In genomic region chr6:132969188-132969587, GRCh38 we compare ENCODE assay signal across 20 cellular contexts.
DNase-seq lines count a peak whose midpoint lies in the region; ATAC-seq, FAIRE-seq and TF ChIP-seq lines count a peak whose summit lies in the region.
"Had no signal": no experiment of that assay in that cellular context is flagged by ENCODE, and none has a peak within 500 bp of the region (broad histone marks: within the 10 kb centered on the region; RNA-seq: fewer than 3 reads in every experiment).

No MANE protein-coding gene starts in this region.

- no peak overlapping the region for H3K23ac ChIP-seq in trophoblast cell (ENCODE audit: low read length)

- H4K91ac ChIP-seq in trophoblast cell (ENCODE audit: low read depth, low read length): no peak overlapping the region

- H3K79me2 ChIP-seq in endothelial cell of umbilical vein (ENCODE audit: control insufficient read depth, insufficient read depth, low read length) (no peaks in the 10 kb centered on the region), neural progenitor cell (ENCODE audit: low read depth) (no peaks in the 10 kb centered on the region), trophoblast cell (ENCODE audit: control insufficient read depth, insufficient read depth, low read length, poor library complexity) (no peaks in the 10 kb centered on the region)

- H3K9me3 ChIP-seq in endothelial cell of umbilical vein (replicated peaks; ENCODE audit: control insufficient read depth, insufficient read depth, low read length) (no peaks in the 10 kb centered on the region), neural progenitor cell (ENCODE audit: low read depth) (no peaks in the 10 kb centered on the region), trophoblast cell (ENCODE audit: insufficient read depth, low read depth, low read length) (no peaks in the 10 kb centered on the region)
- H3K9me3 ChIP-seq: SJSA1 had no signal

- no peak overlapping the region for H2BK120ac ChIP-seq in trophoblast cell (ENCODE audit: insufficient read depth, low read length, poor library complexity)

- H3K36me3 ChIP-seq in endothelial cell of umbilical vein (ENCODE audit: control insufficient read depth in 2 of 2, extremely low read depth in 1 of 2, insufficient read depth in 2 of 2, low read length in 2 of 2) (no peaks in the 10 kb centered on the region), neural progenitor cell (no peaks in the 10 kb centered on the region), trophoblast cell (ENCODE audit: control insufficient read depth in 1 of 2, insufficient read depth in 2 of 2, low read length in 2 of 2) (no peaks in the 10 kb centered on the region)
- H3K36me3 ChIP-seq: SJSA1 had no signal

- no peak for TF ChIP-seq CTCF in endothelial cell of umbilical vein (IDR thresholded peaks at IDR 0.05; ENCODE audit: extremely low read depth in 1 of 2, insufficient read depth in 1 of 2, low read depth in 1 of 2, low read length in 2 of 2)
- no peak for TF ChIP-seq CTCF in neural progenitor cell (IDR thresholded peaks at IDR 0.05)

- peak; percentile 30 for DNase-seq in NCI-H2196 (lab: John Stamatoyannopoulos, UW; ENCODE audit: unreplicated experiment)
- DNase-seq in NCI-H2196 treated with DMSO at 0.1 percent for 48 hours (lab: John Stamatoyannopoulos, UW; ENCODE audit: unreplicated experiment): no peak
- DNase-seq in OCI-M1 (lab: John Stamatoyannopoulos, UW): peak; percentile 80
- DNase-seq in endothelial cell of umbilical vein (ENCODE audit: low read depth, low spot score): peak; percentile 7
- DNase-seq in neural progenitor cell (ENCODE audit: low spot score): no peak
- DNase-seq in NCI-H146 (lab: John Stamatoyannopoulos, UW): no peak
- DNase-seq in trophoblast cell: no peak
- DNase-seq: CD8-positive, alpha-beta T cell; DMS79; NCI-H1092; NCI-H1694; NCI-H226; NCI-H526; NK-92 treated with Interleukin-12 subunit alpha and Interleukin-12 subunit beta, amount 100 ng/mL, for 24 hours had no signal

- CTCF ChIA-PET in endothelial cell of umbilical vein (lab: Charles Lee): no interaction called here

- H4K20me1 ChIP-seq in endothelial cell of umbilical vein (replicated peaks; ENCODE audit: control insufficient read depth, extremely low read depth, insufficient read depth, low read length) (no peaks in the 10 kb centered on the region), neural progenitor cell (ENCODE audit: low read depth) (no peaks in the 10 kb centered on the region)

- no peak overlapping the region for H3K18ac ChIP-seq in trophoblast cell (ENCODE audit: low read length)

- no peak for ATAC-seq in HG03135 (IDR thresholded peaks at IDR 0.05; ENCODE audit: unreplicated experiment)
- ATAC-seq: CD8-positive, alpha-beta T cell; K562 had no signal

- dilution Hi-C loops in endothelial cell of umbilical vein (cut with MboI; ENCODE audit: extremely low pct_ligation_motif_present, low sequenced_read_pairs): no loop called here

- WGBS in trophoblast cell (ENCODE audit: extremely low coverage, insufficient coverage, insufficient read length): no CpG with 5 or more reads among the region's 1 CpG

- H2AFZ ChIP-seq in endothelial cell of umbilical vein (ENCODE audit: low read depth, low read length): no peak overlapping the region
- H2AFZ ChIP-seq in neural progenitor cell (replicated peaks): no peak overlapping the region
- no peak overlapping the region for H2AFZ ChIP-seq in trophoblast cell (ENCODE audit: insufficient read depth, low read length, poor library complexity)

- no peaks in the 10 kb centered on the region for H3K9me1 ChIP-seq in endothelial cell of umbilical vein (replicated peaks; ENCODE audit: control insufficient read depth, extremely low read depth, insufficient read depth, low read length)

- no peak overlapping the region for H3K4me3 Mint-ChIP-seq in neural progenitor cell
- H3K4me3 Mint-ChIP-seq: CD8-positive, alpha-beta T cell had no signal

- H2BK5ac ChIP-seq in trophoblast cell (ENCODE audit: low read depth, low read length, poor library complexity): no peak overlapping the region

- H3K4me3 ChIP-seq in endothelial cell of umbilical vein (replicated peaks in 1 of 3; ENCODE audit: insufficient read depth in 1 of 3, low read depth in 1 of 3, low read length in 3 of 3) (no peak overlapping the region), neural progenitor cell (no peak overlapping the region), trophoblast cell (ENCODE audit: low read depth, low read length) (no peak overlapping the region)
- H3K4me3 ChIP-seq: K562, SJSA1 had no signal

- no peak for TF ChIP-seq POLR2A in endothelial cell of umbilical vein (IDR thresholded peaks at IDR 0.05; ENCODE audit: low read depth, low read length)

- no peak overlapping the region for H2AK5ac ChIP-seq in trophoblast cell (ENCODE audit: low read length)

- H3K9ac ChIP-seq in endothelial cell of umbilical vein (replicated peaks; ENCODE audit: extremely low read depth, insufficient read depth, low read length): no peak overlapping the region
- no peak overlapping the region for H3K9ac ChIP-seq in neural progenitor cell
- H3K9ac ChIP-seq in trophoblast cell (ENCODE audit: low read length): no peak overlapping the region

- H3K27me3 Mint-ChIP-seq in neural progenitor cell (ENCODE audit: insufficient read depth, low read depth): no peaks in the 10 kb centered on the region

- FAIRE-seq in endothelial cell of umbilical vein (lab: Jason Lieb, UNC): peak; percentile 33
- FAIRE-seq: H54, K562 had no signal

- no peak overlapping the region for H3K14ac ChIP-seq in trophoblast cell (ENCODE audit: low read length)

- H3K9me3 Mint-ChIP-seq in neural progenitor cell: no peaks in the 10 kb centered on the region
- H3K9me3 Mint-ChIP-seq: CD8-positive, alpha-beta T cell had no signal

- H3K4ac ChIP-seq in trophoblast cell (ENCODE audit: low read depth, low read length): no peak overlapping the region

- H3K27me3 ChIP-seq in endothelial cell of umbilical vein (ENCODE audit: control insufficient read depth in 2 of 2, insufficient read depth in 2 of 2, low read length in 2 of 2): no peaks in the 10 kb centered on the region
- H3K27me3 ChIP-seq in neural progenitor cell: no peaks in the 10 kb centered on the region
- H3K27me3 ChIP-seq in trophoblast cell (ENCODE audit: insufficient read depth, low read length): no peaks in the 10 kb centered on the region
- H3K27me3 ChIP-seq: SJSA1 had no signal

- H3K4me1 Mint-ChIP-seq in neural progenitor cell: peaks cover 49% of the 10 kb centered on the region

- H3K4me1 ChIP-seq in endothelial cell of umbilical vein (ENCODE audit: control insufficient read depth, extremely low read depth, insufficient read depth, low read length) (peaks cover 6% of the 10 kb centered on the region), neural progenitor cell (peaks cover 34% of the 10 kb centered on the region), trophoblast cell (ENCODE audit: control insufficient read depth in 1 of 2, insufficient read depth in 2 of 2, low read length in 2 of 2) (no peaks in the 10 kb centered on the region)
- H3K4me1 ChIP-seq: SJSA1 had no signal

- H3K36me3 Mint-ChIP-seq in neural progenitor cell: no peaks in the 10 kb centered on the region
- H3K36me3 Mint-ChIP-seq: CD8-positive, alpha-beta T cell had no signal

- peak overlapping the region; percentile 19 for H3K27ac Mint-ChIP-seq in neural progenitor cell
- H3K27ac Mint-ChIP-seq: CD8-positive, alpha-beta T cell had no signal

- POLR2A ChIA-PET in endothelial cell of umbilical vein (lab: Charles Lee): no interaction called here

- H3K27ac ChIP-seq in endothelial cell of umbilical vein (ENCODE audit: insufficient read depth, low read depth, low read length) (no peak overlapping the region), neural progenitor cell (no peak overlapping the region), trophoblast cell (ENCODE audit: low read depth, low read length) (no peak overlapping the region)
- H3K27ac ChIP-seq: 22Rv1, HL-60, SJSA1 had no signal

- H4K12ac ChIP-seq in trophoblast cell (ENCODE audit: low read depth, low read length): no peak overlapping the region

- H3K4me2 ChIP-seq in endothelial cell of umbilical vein (ENCODE audit: insufficient read depth, low read length) (no peak overlapping the region), neural progenitor cell (no peak overlapping the region), trophoblast cell (ENCODE audit: low read length) (no peak overlapping the region)

- no TSS peak for BruUV-seq in endothelial cell of umbilical vein (replicated peaks; lab: Mats Ljungman, UMichigan)

- H2BK12ac ChIP-seq in trophoblast cell (ENCODE audit: low read length): no peak overlapping the region

- no peaks in the 10 kb centered on the region for H3F3A ChIP-seq in neural progenitor cell (ENCODE audit: low read depth)

- no peaks in the 10 kb centered on the region for H3K79me1 ChIP-seq in trophoblast cell (ENCODE audit: low read length)

- intact Hi-C loops in endothelial cell of umbilical vein (cut with micrococcal nuclease): no loop called here

- H4K8ac ChIP-seq in trophoblast cell (ENCODE audit: low read depth, low read length): no peak overlapping the region

TF ChIP-seq in endothelial cell of umbilical vein, 7 proteins besides CTCF, POLR2A, EP300 and RAD21:
- no peak for TF ChIP-seq POLR2AphosphoS5 (IDR thresholded peaks at IDR 0.05; ENCODE audit: insufficient read depth, low read depth, low read length)
- TF ChIP-seq MAX (IDR thresholded peaks at IDR 0.05; ENCODE audit: insufficient read depth, insufficient read length): no peak
- no peak for TF ChIP-seq MYC (IDR thresholded peaks at IDR 0.05; ENCODE audit: low read depth, low read length)
- no peak for TF ChIP-seq FOS (IDR thresholded peaks at IDR 0.05; ENCODE audit: borderline replicate concordance, insufficient read depth, low read length)

Comparison
In these comparisons a context has a peak if more than half of its experiments do, and no peak if none do; other contexts are left out.
1. DNase-seq: peak in NCI-H2196 (single experiment), OCI-M1 (single experiment) and endothelial cell of umbilical vein (single experiment); none in NCI-H2196 treated with DMSO at 0.1 percent for 48 hours (single experiment), neural progenitor cell (single experiment), NCI-H146 (single experiment) and trophoblast cell (0 of 2).